1 cellular context compared by ENCODE assay signal in the genomic region with DNA sequence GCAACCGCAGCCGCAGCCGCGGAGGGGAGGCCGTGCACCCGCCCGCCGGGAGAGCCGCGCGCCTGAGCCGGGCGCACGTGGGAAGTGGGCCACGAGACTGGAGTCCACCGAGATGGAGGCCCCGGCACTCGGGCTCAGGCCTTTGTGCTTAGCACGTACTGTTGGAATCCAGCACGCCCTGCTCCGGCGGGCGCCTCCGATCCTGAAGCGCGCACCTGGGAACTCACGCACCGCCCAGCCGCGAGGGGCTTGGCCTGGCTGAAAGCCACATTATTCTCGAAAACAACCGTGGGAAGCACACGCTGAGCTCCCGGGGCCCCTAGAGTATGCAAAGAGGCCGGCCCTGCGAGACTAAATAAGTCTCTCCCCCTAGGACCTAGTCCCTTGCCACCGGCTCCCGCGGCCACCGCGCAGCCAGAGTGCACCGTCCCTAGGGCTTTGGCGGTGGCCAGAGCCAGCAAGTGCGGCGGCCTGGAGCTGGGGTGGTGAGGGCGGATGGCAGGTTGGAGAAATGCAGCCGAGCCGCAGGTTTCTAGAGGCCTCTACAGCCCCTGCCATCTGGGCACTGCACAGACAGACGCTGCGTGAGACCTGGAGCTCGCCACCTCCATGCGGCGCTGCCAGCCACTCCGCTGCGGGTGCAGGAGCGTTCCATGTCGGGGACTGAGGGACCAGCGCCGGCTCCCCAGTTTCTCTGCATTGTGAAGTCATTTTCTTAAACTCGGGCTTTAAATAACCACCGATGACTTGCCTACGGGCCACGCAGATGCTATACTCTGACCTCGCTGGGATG.
A peak's percentile ranks its signal among the peaks of the same experiment; 100 is the strongest.
TF ChIP-seq lines count a peak whose summit lies in the region.

No MANE protein-coding gene starts in this region.

TF ChIP-seq in GM12878, 131 proteins besides CTCF, POLR2A, EP300 and RAD21 (continued from another document and continues in another):
- no peak for TF ChIP-seq ZBTB40 (IDR thresholded peaks at IDR 0.05; ENCODE audit: borderline replicate concordance)
- no peak for TF ChIP-seq ZNF24 (IDR thresholded peaks at IDR 0.05)
- TF ChIP-seq CHD4 (IDR thresholded peaks at IDR 0.05): no peak
- TF ChIP-seq ETV6 (conservative IDR thresholded peaks at IDR 0.05 in 1 of 2, IDR thresholded peaks at IDR 0.05 in 1 of 2; ENCODE audit: borderline replicate concordance in 1 of 2, low read depth in 1 of 2): no peak
- no peak; the same call in 1 of the 3 replicates for TF ChIP-seq POU2F2 (IDR thresholded peaks at IDR 0.05; ENCODE audit: borderline replicate concordance, low read depth, low read length)
- TF ChIP-seq, protein P1, sequence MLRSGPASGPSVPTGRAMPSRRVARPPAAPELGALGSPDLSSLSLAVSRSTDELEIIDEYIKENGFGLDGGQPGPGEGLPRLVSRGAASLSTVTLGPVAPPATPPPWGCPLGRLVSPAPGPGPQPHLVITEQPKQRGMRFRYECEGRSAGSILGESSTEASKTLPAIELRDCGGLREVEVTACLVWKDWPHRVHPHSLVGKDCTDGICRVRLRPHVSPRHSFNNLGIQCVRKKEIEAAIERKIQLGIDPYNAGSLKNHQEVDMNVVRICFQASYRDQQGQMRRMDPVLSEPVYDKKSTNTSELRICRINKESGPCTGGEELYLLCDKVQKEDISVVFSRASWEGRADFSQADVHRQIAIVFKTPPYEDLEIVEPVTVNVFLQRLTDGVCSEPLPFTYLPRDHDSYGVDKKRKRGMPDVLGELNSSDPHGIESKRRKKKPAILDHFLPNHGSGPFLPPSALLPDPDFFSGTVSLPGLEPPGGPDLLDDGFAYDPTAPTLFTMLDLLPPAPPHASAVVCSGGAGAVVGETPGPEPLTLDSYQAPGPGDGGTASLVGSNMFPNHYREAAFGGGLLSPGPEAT (IDR thresholded peaks at IDR 0.05; ENCODE audit: low read depth): 0 out of 2 replicates have a peak, but pooled peaks have one; percentile 25
- TF ChIP-seq ZBTB33 (IDR thresholded peaks at IDR 0.05): no peak
- TF ChIP-seq, protein P2, sequence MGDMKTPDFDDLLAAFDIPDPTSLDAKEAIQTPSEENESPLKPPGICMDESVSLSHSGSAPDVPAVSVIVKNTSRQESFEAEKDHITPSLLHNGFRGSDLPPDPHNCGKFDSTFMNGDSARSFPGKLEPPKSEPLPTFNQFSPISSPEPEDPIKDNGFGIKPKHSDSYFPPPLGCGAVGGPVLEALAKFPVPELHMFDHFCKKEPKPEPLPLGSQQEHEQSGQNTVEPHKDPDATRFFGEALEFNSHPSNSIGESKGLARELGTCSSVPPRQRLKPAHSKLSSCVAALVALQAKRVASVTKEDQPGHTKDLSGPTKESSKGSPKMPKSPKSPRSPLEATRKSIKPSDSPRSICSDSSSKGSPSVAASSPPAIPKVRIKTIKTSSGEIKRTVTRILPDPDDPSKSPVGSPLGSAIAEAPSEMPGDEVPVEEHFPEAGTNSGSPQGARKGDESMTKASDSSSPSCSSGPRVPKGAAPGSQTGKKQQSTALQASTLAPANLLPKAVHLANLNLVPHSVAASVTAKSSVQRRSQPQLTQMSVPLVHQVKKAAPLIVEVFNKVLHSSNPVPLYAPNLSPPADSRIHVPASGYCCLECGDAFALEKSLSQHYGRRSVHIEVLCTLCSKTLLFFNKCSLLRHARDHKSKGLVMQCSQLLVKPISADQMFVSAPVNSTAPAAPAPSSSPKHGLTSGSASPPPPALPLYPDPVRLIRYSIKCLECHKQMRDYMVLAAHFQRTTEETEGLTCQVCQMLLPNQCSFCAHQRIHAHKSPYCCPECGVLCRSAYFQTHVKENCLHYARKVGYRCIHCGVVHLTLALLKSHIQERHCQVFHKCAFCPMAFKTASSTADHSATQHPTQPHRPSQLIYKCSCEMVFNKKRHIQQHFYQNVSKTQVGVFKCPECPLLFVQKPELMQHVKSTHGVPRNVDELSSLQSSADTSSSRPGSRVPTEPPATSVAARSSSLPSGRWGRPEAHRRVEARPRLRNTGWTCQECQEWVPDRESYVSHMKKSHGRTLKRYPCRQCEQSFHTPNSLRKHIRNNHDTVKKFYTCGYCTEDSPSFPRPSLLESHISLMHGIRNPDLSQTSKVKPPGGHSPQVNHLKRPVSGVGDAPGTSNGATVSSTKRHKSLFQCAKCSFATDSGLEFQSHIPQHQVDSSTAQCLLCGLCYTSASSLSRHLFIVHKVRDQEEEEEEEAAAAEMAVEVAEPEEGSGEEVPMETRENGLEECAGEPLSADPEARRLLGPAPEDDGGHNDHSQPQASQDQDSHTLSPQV (IDR thresholded peaks at IDR 0.05): 0 out of 2 replicates have a peak, but pooled peaks have one; percentile 48
- TF ChIP-seq HDAC2 (IDR thresholded peaks at IDR 0.05): no peak
- TF ChIP-seq, protein P3, sequence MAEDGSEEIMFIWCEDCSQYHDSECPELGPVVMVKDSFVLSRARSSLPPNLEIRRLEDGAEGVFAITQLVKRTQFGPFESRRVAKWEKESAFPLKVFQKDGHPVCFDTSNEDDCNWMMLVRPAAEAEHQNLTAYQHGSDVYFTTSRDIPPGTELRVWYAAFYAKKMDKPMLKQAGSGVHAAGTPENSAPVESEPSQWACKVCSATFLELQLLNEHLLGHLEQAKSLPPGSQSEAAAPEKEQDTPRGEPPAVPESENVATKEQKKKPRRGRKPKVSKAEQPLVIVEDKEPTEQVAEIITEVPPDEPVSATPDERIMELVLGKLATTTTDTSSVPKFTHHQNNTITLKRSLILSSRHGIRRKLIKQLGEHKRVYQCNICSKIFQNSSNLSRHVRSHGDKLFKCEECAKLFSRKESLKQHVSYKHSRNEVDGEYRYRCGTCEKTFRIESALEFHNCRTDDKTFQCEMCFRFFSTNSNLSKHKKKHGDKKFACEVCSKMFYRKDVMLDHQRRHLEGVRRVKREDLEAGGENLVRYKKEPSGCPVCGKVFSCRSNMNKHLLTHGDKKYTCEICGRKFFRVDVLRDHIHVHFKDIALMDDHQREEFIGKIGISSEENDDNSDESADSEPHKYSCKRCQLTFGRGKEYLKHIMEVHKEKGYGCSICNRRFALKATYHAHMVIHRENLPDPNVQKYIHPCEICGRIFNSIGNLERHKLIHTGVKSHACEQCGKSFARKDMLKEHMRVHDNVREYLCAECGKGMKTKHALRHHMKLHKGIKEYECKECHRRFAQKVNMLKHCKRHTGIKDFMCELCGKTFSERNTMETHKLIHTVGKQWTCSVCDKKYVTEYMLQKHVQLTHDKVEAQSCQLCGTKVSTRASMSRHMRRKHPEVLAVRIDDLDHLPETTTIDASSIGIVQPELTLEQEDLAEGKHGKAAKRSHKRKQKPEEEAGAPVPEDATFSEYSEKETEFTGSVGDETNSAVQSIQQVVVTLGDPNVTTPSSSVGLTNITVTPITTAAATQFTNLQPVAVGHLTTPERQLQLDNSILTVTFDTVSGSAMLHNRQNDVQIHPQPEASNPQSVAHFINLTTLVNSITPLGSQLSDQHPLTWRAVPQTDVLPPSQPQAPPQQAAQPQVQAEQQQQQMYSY (CRISPR knock-in tag; IDR thresholded peaks at IDR 0.05): no peak
- TF ChIP-seq STAT1 (conservative IDR thresholded peaks at IDR 0.05): no peak
- TF ChIP-seq CEBPZ (IDR thresholded peaks at IDR 0.05; ENCODE audit: low read depth, low read length): no peak
- TF ChIP-seq JUND (IDR thresholded peaks at IDR 0.05; ENCODE audit: low read depth, low read length): no peak
- 0 out of 2 replicates have a peak, but pooled peaks have one; percentile 8 for TF ChIP-seq NFIC (IDR thresholded peaks at IDR 0.05; ENCODE audit: low read depth, low read length)
- no peak for TF ChIP-seq BMI1 (IDR thresholded peaks at IDR 0.05; ENCODE audit: borderline replicate concordance)
- TF ChIP-seq BACH1 (IDR thresholded peaks at IDR 0.05; ENCODE audit: borderline replicate concordance): peak; percentile 68; the same call in 1 of the 2 replicates
- TF ChIP-seq MTA2 (IDR thresholded peaks at IDR 0.05; ENCODE audit: low read depth): no peak
- TF ChIP-seq CHD1 (IDR thresholded peaks at IDR 0.05; ENCODE audit: low read depth, low read length): 0 out of 2 replicates have a peak, but pooled peaks have one; percentile 63
- TF ChIP-seq IKZF2 (IDR thresholded peaks at IDR 0.05): peak; percentile 19 to 51; a peak in 2 of 4 replicates
- no peak for TF ChIP-seq PAX5 (IDR thresholded peaks at IDR 0.05; ENCODE audit: borderline replicate concordance, low read depth, low read length)
- TF ChIP-seq, protein P4, sequence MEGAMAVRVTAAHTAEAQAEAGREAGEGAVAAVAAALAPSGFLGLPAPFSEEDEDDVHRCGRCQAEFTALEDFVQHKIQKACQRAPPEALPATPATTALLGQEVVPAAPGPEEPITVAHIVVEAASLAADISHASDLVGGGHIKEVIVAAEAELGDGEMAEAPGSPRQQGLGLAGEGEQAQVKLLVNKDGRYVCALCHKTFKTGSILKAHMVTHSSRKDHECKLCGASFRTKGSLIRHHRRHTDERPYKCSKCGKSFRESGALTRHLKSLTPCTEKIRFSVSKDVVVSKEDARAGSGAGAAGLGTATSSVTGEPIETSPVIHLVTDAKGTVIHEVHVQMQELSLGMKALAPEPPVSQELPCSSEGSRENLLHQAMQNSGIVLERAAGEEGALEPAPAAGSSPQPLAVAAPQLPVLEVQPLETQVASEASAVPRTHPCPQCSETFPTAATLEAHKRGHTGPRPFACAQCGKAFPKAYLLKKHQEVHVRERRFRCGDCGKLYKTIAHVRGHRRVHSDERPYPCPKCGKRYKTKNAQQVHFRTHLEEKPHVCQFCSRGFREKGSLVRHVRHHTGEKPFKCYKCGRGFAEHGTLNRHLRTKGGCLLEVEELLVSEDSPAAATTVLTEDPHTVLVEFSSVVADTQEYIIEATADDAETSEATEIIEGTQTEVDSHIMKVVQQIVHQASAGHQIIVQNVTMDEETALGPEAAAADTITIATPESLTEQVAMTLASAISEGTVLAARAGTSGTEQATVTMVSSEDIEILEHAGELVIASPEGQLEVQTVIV (IDR thresholded peaks at IDR 0.05; ENCODE audit: borderline replicate concordance, partially characterized antibody): no peak
- TF ChIP-seq HSF1 (IDR thresholded peaks at IDR 0.05; ENCODE audit: low read depth, low read length): no peak
- no peak for TF ChIP-seq RBBP5 (conservative IDR thresholded peaks at IDR 0.05)
- no peak for TF ChIP-seq POLR2AphosphoS2 (IDR thresholded peaks at IDR 0.05; ENCODE audit: low read depth, low read length)
